Comparison of ENCODE assay signal across 12 cellular contexts in the genomic region with DNA sequence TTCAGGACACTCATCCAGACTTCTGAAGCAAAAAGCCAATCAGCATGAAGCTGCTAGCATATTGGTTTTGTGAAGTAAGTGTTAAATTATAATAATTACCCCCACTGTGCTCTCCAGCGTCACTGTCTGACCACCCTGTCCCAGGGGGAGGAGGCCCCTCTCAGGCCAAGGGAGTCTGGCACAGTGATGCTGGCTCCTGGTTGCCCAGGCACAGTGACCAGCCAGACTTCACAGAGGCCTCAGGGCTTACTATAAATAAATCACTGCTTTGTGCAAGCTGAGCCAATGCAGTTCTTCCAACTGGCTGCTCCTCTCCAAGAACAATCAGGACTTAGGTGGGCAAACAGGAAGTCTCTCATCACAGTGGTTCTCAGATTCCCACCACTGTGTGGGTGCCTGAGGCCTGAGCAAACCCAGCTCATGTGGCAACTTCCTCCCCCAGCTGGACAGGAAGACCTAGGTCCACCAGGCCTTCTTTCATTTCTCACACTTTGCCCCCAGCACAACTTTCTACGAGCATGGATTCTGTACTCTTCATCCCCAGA. TPM values are rescaled to one million over a fixed set of nuclear protein-coding genes. Genes with fewer than 3 reads are reported as not detected.
A peak's percentile ranks its signal among the peaks of the same experiment; 100 is the strongest.
DNase-seq lines count a peak whose midpoint lies in the region; ATAC-seq and TF ChIP-seq lines count a peak whose summit lies in the region.
"Had no signal": no experiment of that assay in that cellular context is flagged by ENCODE, and none has a peak within 500 bp of the region (broad histone marks: within the 10 kb centered on the region; RNA-seq: fewer than 3 reads in every experiment).

No MANE protein-coding gene starts in this region.

- peaks cover 14% of the 10 kb centered on the region for H3K27me3 ChIP-seq in smooth muscle cell (ENCODE audit: low read depth)

- H3K36me3 Mint-ChIP-seq in activated CD4-positive, alpha-beta T cell treated with anti-CD3 and anti-CD28 coated beads, Interleukin-2, amount 10 ng/mL, durations not matched to agents 7 days and 5 days (ENCODE audit: low read depth), result peaks cover 4% of the 10 kb centered on the region
- peaks cover 0 to 4% of the 10 kb centered on the region in 2 donors for H3K36me3 Mint-ChIP-seq in CD14-positive monocyte

- H3K36me3 ChIP-seq in smooth muscle cell (ENCODE audit: low read depth), result no peaks in the 10 kb centered on the region
- H3K36me3 ChIP-seq: HAP-1 had no signal

- peaks cover 15% of the 10 kb centered on the region for H3K4me1 ChIP-seq in smooth muscle cell (ENCODE audit: low read depth)

- H3K79me2 ChIP-seq in smooth muscle cell (ENCODE audit: low read depth), result no peaks in the 10 kb centered on the region

- DNase-seq in activated CD4-positive, alpha-beta T cell treated with anti-CD3 and anti-CD28 coated beads, Interleukin-2, amount 10 ng/mL, durations not matched to agents 7 days and 5 days, result no peak
- no peak for DNase-seq in activated CD4-positive, alpha-beta T cell treated with anti-CD3 and anti-CD28 coated beads, Interleukin-2, amount 50 U/mL, for 4 hours
- DNase-seq in RWPE1 (ENCODE audit: low spot score) (no peak), foreskin fibroblast (peak; percentile 33 to 44), smooth muscle cell (lab: John Stamatoyannopoulos, UW; ENCODE audit: unreplicated experiment) (no peak), CD14-positive monocyte (ENCODE audit: low spot score) (no peak), NCI-H1694 (lab: John Stamatoyannopoulos, UW) (no peak)
- DNase-seq: DMS79 treated with DMSO at 0.1 percent for 48 hours, NCI-H2029 treated with DMSO at 0.1 percent for 48 hours had no signal

- CTCF ChIA-PET in activated CD4-positive, alpha-beta T cell treated with anti-CD3 and anti-CD28 coated beads, Interleukin-2, amount 10 ng/mL, durations not matched to agents 7 days and 5 days (lab: Charles Lee), result interaction anchor here (0.5 to 1.7 kb wide), 5 partner anchors 12 to 657 kb away, joined by 3 to 6 read pairs (median 4); no protein-coding TSS in a partner anchor
- CTCF ChIA-PET in RWPE1 (lab: Yijun Ruan, JAX), result interaction anchor here (1.0 to 1.2 kb wide), 2 partner anchors 44 to 99 kb away, joined by 3 to 4 read pairs; no protein-coding TSS in a partner anchor

- H3K27ac ChIP-seq in RWPE1 (peak overlapping the region; percentile 55), smooth muscle cell (ENCODE audit: low read depth) (peak overlapping the region; percentile 85)

- peaks cover 4% of the 10 kb centered on the region for H3K9me3 Mint-ChIP-seq in activated CD4-positive, alpha-beta T cell treated with anti-CD3 and anti-CD28 coated beads, Interleukin-2, amount 10 ng/mL, durations not matched to agents 7 days and 5 days
- peaks cover 0 to 7% (median 2%) of the 10 kb centered on the region in 7 donors for H3K9me3 Mint-ChIP-seq in CD14-positive monocyte

- peaks cover 22% of the 10 kb centered on the region for H3K27me3 Mint-ChIP-seq in activated CD4-positive, alpha-beta T cell treated with anti-CD3 and anti-CD28 coated beads, Interleukin-2, amount 10 ng/mL, durations not matched to agents 7 days and 5 days
- peaks cover 30 to 42% (median 38%) of the 10 kb centered on the region in 3 donors for H3K27me3 Mint-ChIP-seq in CD14-positive monocyte (ENCODE audit: low read depth in 3 of 3)

- peaks cover 5% of the 10 kb centered on the region for H3F3A ChIP-seq in smooth muscle cell (ENCODE audit: low read depth)

- no peak for ATAC-seq in HG03196 (IDR thresholded peaks at IDR 0.05; ENCODE audit: unreplicated experiment)

- H2AFZ ChIP-seq in smooth muscle cell (ENCODE audit: low read depth), result no peak overlapping the region

- intact Hi-C loops in CD14-positive monocyte (cut with micrococcal nuclease), result no loop called here

- H3K4me1 Mint-ChIP-seq in activated CD4-positive, alpha-beta T cell treated with anti-CD3 and anti-CD28 coated beads, Interleukin-2, amount 10 ng/mL, durations not matched to agents 7 days and 5 days, result peaks cover 19% of the 10 kb centered on the region
- peaks cover 29% of the 10 kb centered on the region for H3K4me1 Mint-ChIP-seq in CD14-positive monocyte

- no peaks in the 10 kb centered on the region for H4K20me1 ChIP-seq in smooth muscle cell (ENCODE audit: low read depth)

- 57% methylated on average over 2 of the region's 2 CpGs for WGBS in smooth muscle cell (ENCODE audit: low lambda C conversion rate)

- no peak for TF ChIP-seq CTCF in RWPE1 (conservative IDR thresholded peaks at IDR 0.05; ENCODE audit: low read depth)
- TF ChIP-seq CTCF in foreskin fibroblast (IDR thresholded peaks at IDR 0.05; ENCODE audit: low read depth, low read length), result no peak
- no peak for TF ChIP-seq CTCF in smooth muscle cell (IDR thresholded peaks at IDR 0.05; ENCODE audit: borderline replicate concordance, insufficient read depth, poor library complexity, severe bottlenecking)
- TF ChIP-seq CTCF in CD14-positive monocyte (IDR thresholded peaks at IDR 0.05), result no peak

- H3K9ac ChIP-seq in smooth muscle cell (ENCODE audit: low read depth), result peak overlapping the region; percentile 14

- POLR2A ChIA-PET in activated CD4-positive, alpha-beta T cell treated with anti-CD3 and anti-CD28 coated beads, Interleukin-2, amount 10 ng/mL, durations not matched to agents 7 days and 5 days (lab: Charles Lee), result no interaction called here
- POLR2A ChIA-PET in RWPE1 (lab: Yijun Ruan, JAX; ENCODE audit: low non-redundant PET), result interaction anchor here (1.1 kb wide), 1 partner anchor 35 kb away, joined by 5 read pairs; no protein-coding TSS in a partner anchor

- H3K4me3 Mint-ChIP-seq in activated CD4-positive, alpha-beta T cell treated with anti-CD3 and anti-CD28 coated beads, Interleukin-2, amount 10 ng/mL, durations not matched to agents 7 days and 5 days, result peak overlapping the region; percentile 10
- peak overlapping the region in 1 of 2 donors; percentile 20 for H3K4me3 Mint-ChIP-seq in CD14-positive monocyte

- no peak overlapping the region for H3K27ac Mint-ChIP-seq in activated CD4-positive, alpha-beta T cell treated with anti-CD3 and anti-CD28 coated beads, Interleukin-2, amount 10 ng/mL, durations not matched to agents 7 days and 5 days
- H3K27ac Mint-ChIP-seq in CD14-positive monocyte, result peak overlapping the region in 1 of 7 donors; percentile 77

- no peaks in the 10 kb centered on the region for H3K9me3 ChIP-seq in smooth muscle cell (replicated peaks; ENCODE audit: low read depth)
- H3K9me3 ChIP-seq: HAP-1 had no signal

- H3K4me2 ChIP-seq in smooth muscle cell, result peak overlapping the region; percentile 61

- H3K4me3 ChIP-seq in foreskin fibroblast (ENCODE audit: low read depth in 1 of 2, low read length in 2 of 2), result no peak overlapping the region
- H3K4me3 ChIP-seq in smooth muscle cell, result no peak overlapping the region

RNA-seq across cellular contexts. Expression of a gene that starts 1.7 kb away (rescaled TPM):
- total RNA-seq in activated CD4-positive, alpha-beta T cell treated with anti-CD3 and anti-CD28 coated beads, Interleukin-2, amount 10 ng/mL, durations not matched to agents 7 days and 5 days, result under 1 TPM; 0.07 to 0.15 TPM
- 3.5 and 3.8 TPM in 2 replicates for total RNA-seq in smooth muscle cell
- polyA plus RNA-seq in smooth muscle cell (3.3 and 7.0 TPM in 2 replicates), CD14-positive monocyte (not detected)

RNA-seq across cellular contexts. Expression of a gene that starts 56.2 kb away (rescaled TPM):
- total RNA-seq in activated CD4-positive, alpha-beta T cell treated with anti-CD3 and anti-CD28 coated beads, Interleukin-2, amount 10 ng/mL, durations not matched to agents 7 days and 5 days, result not detected
- not detected in 2 replicates for total RNA-seq in smooth muscle cell
- polyA plus RNA-seq in smooth muscle cell, result 0.11 TPM in 1 of 2 replicates, not detected in the other
- polyA plus RNA-seq in CD14-positive monocyte, result not detected
- total RNA-seq: glomerular endothelial cell had no signal

Comparison
In these comparisons a context has a peak if more than half of its experiments do, and no peak if none do; other contexts are left out.
1. DNase-seq: peak in foreskin fibroblast (2 of 2); none in activated CD4-positive, alpha-beta T cell treated with anti-CD3 and anti-CD28 coated beads, Interleukin-2, amount 10 ng/mL, durations not matched to agents 7 days and 5 days (single experiment), activated CD4-positive, alpha-beta T cell treated with anti-CD3 and anti-CD28 coated beads, Interleukin-2, amount 50 U/mL, for 4 hours (0 of 2), RWPE1 (single experiment), smooth muscle cell (single experiment), CD14-positive monocyte (single experiment) and NCI-H1694 (single experiment).